In the genomic region with DNA sequence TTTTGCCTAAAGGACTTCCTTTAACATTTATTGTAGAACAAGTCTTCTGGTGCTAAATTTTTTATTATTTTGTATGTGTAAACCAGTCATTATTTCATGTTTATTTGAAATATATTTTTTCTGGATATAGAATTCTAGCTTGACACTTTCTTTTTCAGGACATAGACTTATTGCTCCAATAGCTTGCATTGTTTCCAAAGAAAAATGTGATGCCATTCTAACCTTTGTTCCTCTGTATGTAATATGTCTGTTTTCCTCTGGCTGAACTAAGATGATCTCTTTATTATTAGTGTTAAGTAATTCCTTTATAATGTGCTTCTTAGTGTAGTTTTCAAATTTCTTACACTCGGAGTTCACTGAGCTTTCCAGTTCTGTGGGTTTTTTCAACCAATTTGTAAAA, we compare ENCODE assay signal across 27 cellular contexts.
"Had no signal": no experiment of that assay in that cellular context is flagged by ENCODE, and none has a peak within 500 bp of the region (broad histone marks: within the 10 kb centered on the region; RNA-seq: fewer than 3 reads in every experiment).

No MANE protein-coding gene starts in this region.

- DNase-seq: colonic mucosa; cortex of kidney; dermis blood vessel endothelial cell; dorsolateral prefrontal cortex; effector CD4-positive, alpha-beta T cell; effector CD8-positive, alpha-beta T cell; effector memory CD4-positive, alpha-beta T cell; effector memory CD8-positive, alpha-beta T cell; endodermal cell; erythroblast; esophagus squamous epithelium; foreskin fibroblast; foreskin keratinocyte; foreskin melanocyte; gastrocnemius medialis; glutamatergic neuron; head of caudate nucleus; heart left ventricle; heart right ventricle had no signal

- H3K4me3 ChIP-seq: colonic mucosa, coronary artery, dorsolateral prefrontal cortex, esophagus muscularis mucosa, esophagus squamous epithelium, gastrocnemius medialis, gastroesophageal sphincter, heart left ventricle, heart right ventricle had no signal

- H3K4me1 ChIP-seq: colonic mucosa, esophagus squamous epithelium, foreskin keratinocyte, gastrocnemius medialis had no signal

- FAIRE-seq: colon, endometrium, endothelial cell of umbilical vein, frontal cortex had no signal

- H3K27ac ChIP-seq: colonic mucosa, coronary artery, dorsolateral prefrontal cortex, epithelial cell of prostate, esophagus muscularis mucosa, esophagus squamous epithelium, foreskin keratinocyte, gastrocnemius medialis, gastroesophageal sphincter, heart left ventricle, heart right ventricle had no signal

- H3K36me3 ChIP-seq: colonic mucosa, esophagus muscularis mucosa, esophagus squamous epithelium, gastrocnemius medialis, gastroesophageal sphincter, heart left ventricle, heart right ventricle had no signal

- H3K9me3 ChIP-seq: colonic mucosa, gastrocnemius medialis had no signal
